In genomic region chr18:44668280-44668975, GRCh38 we compare ENCODE assay signal across 19 cellular contexts. TPM values are rescaled to one million over a fixed set of nuclear protein-coding genes. Genes with fewer than 3 reads are reported as not detected.
DNase-seq lines count a peak whose midpoint lies in the region; ATAC-seq and TF ChIP-seq lines count a peak whose summit lies in the region.
"Had no signal": no experiment of that assay in that cellular context is flagged by ENCODE, and none has a peak within 500 bp of the region (broad histone marks: within the 10 kb centered on the region; RNA-seq: fewer than 3 reads in every experiment).

No MANE protein-coding gene starts in this region.

- WGBS in heart left ventricle, 4 donors: 38 to 49% (median 46%) methylated on average over 4 of the region's 4 CpGs
- 83% methylated on average over 4 of the region's 4 CpGs for WGBS in mesenchymal stem cell

- H3K27ac ChIP-seq in heart left ventricle (no peak overlapping the region), mesenchymal stem cell (ENCODE audit: low read length, poor library complexity, severe bottlenecking) (no peak overlapping the region)
- H3K27ac ChIP-seq: BLaER1, PC-9 had no signal

- no peak overlapping the region for H2BK12ac ChIP-seq in mesenchymal stem cell (ENCODE audit: low read length in 2 of 2)

- H3K27me3 ChIP-seq in heart left ventricle (no peaks in the 10 kb centered on the region), mesenchymal stem cell (ENCODE audit: control insufficient read depth in 1 of 2, insufficient read depth in 1 of 2, low read length in 2 of 2) (no peaks in the 10 kb centered on the region)
- H3K27me3 ChIP-seq: BLaER1 had no signal

- H3K9me3 ChIP-seq in heart left ventricle: no peaks in the 10 kb centered on the region
- no peaks in the 10 kb centered on the region for H3K9me3 ChIP-seq in mesenchymal stem cell (ENCODE audit: control insufficient read depth, low read length)
- H3K9me3 ChIP-seq: BLaER1 had no signal

- H3K27ac Mint-ChIP-seq in immature natural killer cell: no peak overlapping the region
- H3K27ac Mint-ChIP-seq in activated CD4-positive, alpha-beta memory T cell treated with anti-CD3 and anti-CD28 coated beads, Interleukin-2, amount 10 ng/mL, durations not matched to agents 7 days and 5 days: no peak overlapping the region
- H3K27ac Mint-ChIP-seq in T-helper 2 cell treated with Interferon-gamma antibody and Interleukin-4, amounts not matched to agents 5 μg/mL and 100 μg/mL, for 36 hours: no peak overlapping the region
- H3K27ac Mint-ChIP-seq: CD8-positive, alpha-beta T cell; GM23338 had no signal

- H3K4me1 Mint-ChIP-seq in immature natural killer cell: no peaks in the 10 kb centered on the region
- no peaks in the 10 kb centered on the region for H3K4me1 Mint-ChIP-seq in activated CD4-positive, alpha-beta memory T cell treated with anti-CD3 and anti-CD28 coated beads, Interleukin-2, amount 10 ng/mL, durations not matched to agents 7 days and 5 days
- H3K4me1 Mint-ChIP-seq in T-helper 2 cell treated with Interferon-gamma antibody and Interleukin-4, amounts not matched to agents 5 μg/mL and 100 μg/mL, for 36 hours (ENCODE audit: low read depth): no peaks in the 10 kb centered on the region

- TF ChIP-seq POLR2A in heart left ventricle (IDR thresholded peaks at IDR 0.05): no peak

- intact Hi-C loops in heart left ventricle (cut with DNase I) (loop anchor here in 2 of 10 donors (5.0 kb wide), 2 partner anchors 71 to 76 kb away; no protein-coding TSS in a partner anchor), cardiac septum (cut with DNase I) (loop anchor here (5.0 kb wide), 1 partner anchor 71 kb away; no protein-coding TSS in a partner anchor)

- no peak for TF ChIP-seq CTCF in heart left ventricle (IDR thresholded peaks at IDR 0.05)
- TF ChIP-seq CTCF in fibroblast of mammary gland (conservative IDR thresholded peaks at IDR 0.05; ENCODE audit: control insufficient read depth, insufficient read depth, low read depth, low read length): no peak

- no peak overlapping the region for H3K18ac ChIP-seq in mesenchymal stem cell (ENCODE audit: low read depth in 1 of 2, low read length in 2 of 2)

- no peak overlapping the region for H4K91ac ChIP-seq in mesenchymal stem cell (ENCODE audit: low read length)

- H2BK15ac ChIP-seq in mesenchymal stem cell (ENCODE audit: low read depth, poor library complexity, severe bottlenecking): no peak overlapping the region

- no peak overlapping the region for H2AFZ ChIP-seq in mesenchymal stem cell (ENCODE audit: low read depth, low read length)
- H2AFZ ChIP-seq: GM23338, PC-9 had no signal

- H3K79me1 ChIP-seq in mesenchymal stem cell (replicated peaks; ENCODE audit: low read length, poor library complexity, severe bottlenecking): no peaks in the 10 kb centered on the region

- no peak overlapping the region for H3K14ac ChIP-seq in mesenchymal stem cell (ENCODE audit: low read length in 2 of 2)

- no peak overlapping the region for H3K23ac ChIP-seq in mesenchymal stem cell (ENCODE audit: low read length in 2 of 2)

- H3K4me2 ChIP-seq in mesenchymal stem cell (ENCODE audit: low read length, poor library complexity, severe bottlenecking): no peak overlapping the region
- H3K4me2 ChIP-seq: BLaER1, GM23338, PC-9 had no signal

- H3K4me3 ChIP-seq in heart left ventricle (no peak overlapping the region), fibroblast of mammary gland (ENCODE audit: control insufficient read depth, low read depth, low read length) (no peak overlapping the region), mesenchymal stem cell (ENCODE audit: insufficient read depth in 1 of 2, low read depth in 1 of 2, low read length in 2 of 2) (no peak overlapping the region)
- H3K4me3 ChIP-seq: BLaER1, GM23338, PC-9 had no signal

- H3K4me3 Mint-ChIP-seq in immature natural killer cell: no peak overlapping the region
- H3K4me3 Mint-ChIP-seq in activated CD4-positive, alpha-beta memory T cell treated with anti-CD3 and anti-CD28 coated beads, Interleukin-2, amount 10 ng/mL, durations not matched to agents 7 days and 5 days: no peak overlapping the region
- no peak overlapping the region for H3K4me3 Mint-ChIP-seq in T-helper 2 cell treated with Interferon-gamma antibody and Interleukin-4, amounts not matched to agents 5 μg/mL and 100 μg/mL, for 36 hours
- H3K4me3 Mint-ChIP-seq: CD8-positive, alpha-beta T cell; GM23338 had no signal

- peaks cover 0 to 15% (median 0%) of the 10 kb centered on the region in 12 donors for H3K4me1 ChIP-seq in heart left ventricle
- no peaks in the 10 kb centered on the region for H3K4me1 ChIP-seq in mesenchymal stem cell (ENCODE audit: control insufficient read depth, insufficient read depth, low read depth, low read length)
- H3K4me1 ChIP-seq: BLaER1 had no signal

- CTCF ChIA-PET in activated CD4-positive, alpha-beta memory T cell treated with anti-CD3 and anti-CD28 coated beads, Interleukin-2, amount 10 ng/mL, durations not matched to agents 7 days and 5 days (lab: Charles Lee): no interaction called here

- H2BK120ac ChIP-seq in mesenchymal stem cell (ENCODE audit: low read depth, low read length): no peak overlapping the region

- H3K36me3 Mint-ChIP-seq in immature natural killer cell: peaks cover 0 to 5% (median 3%) of the 10 kb centered on the region in 3 donors
- no peaks in the 10 kb centered on the region for H3K36me3 Mint-ChIP-seq in activated CD4-positive, alpha-beta memory T cell treated with anti-CD3 and anti-CD28 coated beads, Interleukin-2, amount 10 ng/mL, durations not matched to agents 7 days and 5 days (ENCODE audit: low read depth)
- H3K36me3 Mint-ChIP-seq in T-helper 2 cell treated with Interferon-gamma antibody and Interleukin-4, amounts not matched to agents 5 μg/mL and 100 μg/mL, for 36 hours (ENCODE audit: low read depth): no peaks in the 10 kb centered on the region
- H3K36me3 Mint-ChIP-seq: CD8-positive, alpha-beta T cell had no signal

- H2AK5ac ChIP-seq in mesenchymal stem cell (ENCODE audit: low read length, severe bottlenecking): peak overlapping the region; percentile 13

- H3K36me3 ChIP-seq in heart left ventricle (no peaks in the 10 kb centered on the region), mesenchymal stem cell (ENCODE audit: control insufficient read depth in 1 of 2, insufficient read depth in 2 of 2, low read depth in 1 of 2, low read length in 2 of 2) (no peaks in the 10 kb centered on the region)
- H3K36me3 ChIP-seq: BLaER1 had no signal

- no peak overlapping the region for H3K4ac ChIP-seq in mesenchymal stem cell (ENCODE audit: low read depth in 1 of 2, low read length in 2 of 2)

- H3K27me3 Mint-ChIP-seq in immature natural killer cell (ENCODE audit: low read depth in 3 of 3): peaks cover 1 to 4% (median 2%) of the 10 kb centered on the region in 3 donors
- H3K27me3 Mint-ChIP-seq in activated CD4-positive, alpha-beta memory T cell treated with anti-CD3 and anti-CD28 coated beads, Interleukin-2, amount 10 ng/mL, durations not matched to agents 7 days and 5 days: peaks cover 52% of the 10 kb centered on the region
- H3K27me3 Mint-ChIP-seq in T-helper 2 cell treated with Interferon-gamma antibody and Interleukin-4, amounts not matched to agents 5 μg/mL and 100 μg/mL, for 36 hours (ENCODE audit: low read depth): peaks cover 34% of the 10 kb centered on the region

- no peak overlapping the region for H3K9ac ChIP-seq in mesenchymal stem cell (ENCODE audit: low read length)
- H3K9ac ChIP-seq: BLaER1 had no signal

- ATAC-seq in heart left ventricle: peak; percentile 83 to 98 (median 90)
- ATAC-seq in activated CD4-positive, CD25-positive, alpha-beta regulatory T cell treated with anti-CD3 and anti-CD28 coated beads, Interleukin-2, amount 50 U/mL, for 24 hours: no peak
- ATAC-seq: CD8-positive, alpha-beta T cell; GM23338; HCT116 had no signal

- POLR2A ChIA-PET in activated CD4-positive, alpha-beta memory T cell treated with anti-CD3 and anti-CD28 coated beads, Interleukin-2, amount 10 ng/mL, durations not matched to agents 7 days and 5 days (lab: Charles Lee): no interaction called here

- no peak overlapping the region for H2BK5ac ChIP-seq in mesenchymal stem cell (ENCODE audit: low read depth, low read length, poor library complexity, severe bottlenecking)

- peak in 1 of 5 donors; percentile 37 for DNase-seq in heart left ventricle
- no peak for DNase-seq in cardiac septum (ENCODE audit: low spot score)
- DNase-seq in fibroblast of mammary gland (ENCODE audit: low read depth): peak; percentile 32
- DNase-seq in mesenchymal stem cell: no peak
- no peak for DNase-seq in immature natural killer cell
- no peak for DNase-seq in activated CD4-positive, alpha-beta memory T cell treated with anti-CD3 and anti-CD28 coated beads, Interleukin-2, amount 10 ng/mL, durations not matched to agents 7 days and 5 days
- no peak for DNase-seq in T-helper 2 cell treated with Interferon-gamma antibody and Interleukin-4, amounts not matched to agents 5 μg/mL and 100 μg/mL, for 36 hours (ENCODE audit: low spot score)
- DNase-seq: CD8-positive, alpha-beta T cell; KBM-7; NCI-H1436; NCI-H2029; NCI-H2171 treated with DMSO at 0.1 percent for 48 hours; NCI-H510A; NCI-H774; PC-9 had no signal

- H4K8ac ChIP-seq in mesenchymal stem cell (ENCODE audit: low read length): no peak overlapping the region

- no peaks in the 10 kb centered on the region for H3K9me3 Mint-ChIP-seq in immature natural killer cell
- no peaks in the 10 kb centered on the region for H3K9me3 Mint-ChIP-seq in activated CD4-positive, alpha-beta memory T cell treated with anti-CD3 and anti-CD28 coated beads, Interleukin-2, amount 10 ng/mL, durations not matched to agents 7 days and 5 days
- no peaks in the 10 kb centered on the region for H3K9me3 Mint-ChIP-seq in T-helper 2 cell treated with Interferon-gamma antibody and Interleukin-4, amounts not matched to agents 5 μg/mL and 100 μg/mL, for 36 hours
- H3K9me3 Mint-ChIP-seq: CD8-positive, alpha-beta T cell; GM23338 had no signal

RNA-seq across cellular contexts. Expression of gene SETBP1, which starts 12.3 kb away (rescaled TPM):
- total RNA-seq in heart left ventricle (10 to 100 TPM in 2 of 9 donors, 1 to 10 TPM in 7; 3.8 to 10.6 (median 6.1) TPM), cardiac septum (15.5 TPM)
- polyA plus RNA-seq in heart left ventricle (1 to 10 TPM; 1.2 to 1.4 TPM), immature natural killer cell (1 to 10 TPM in 2 of 3 donors, not detected in 1; 1.2 to 4.3 TPM)
- polyA plus RNA-seq in mesenchymal stem cell (2013, experiment 1 of 2): 4.5 TPM
- polyA plus RNA-seq in mesenchymal stem cell (2013, experiment 2 of 2): 4.5 TPM
- 10 to 100 TPM; 15.8 to 18.2 TPM for total RNA-seq in activated CD4-positive, alpha-beta memory T cell treated with anti-CD3 and anti-CD28 coated beads, Interleukin-2, amount 10 ng/mL, durations not matched to agents 7 days and 5 days

Comparison
In these comparisons a context has a peak if more than half of its experiments do, and no peak if none do; other contexts are left out.
1. ATAC-seq: peak in heart left ventricle (4 of 4); none in activated CD4-positive, CD25-positive, alpha-beta regulatory T cell treated with anti-CD3 and anti-CD28 coated beads, Interleukin-2, amount 50 U/mL, for 24 hours (0 of 2).